In genomic region chr11:9179141-9179540, GRCh38 we compare ENCODE assay signal across 27 cellular contexts.
"Had no signal": no experiment of that assay in that cellular context is flagged by ENCODE, and none has a peak within 500 bp of the region (broad histone marks: within the 10 kb centered on the region; RNA-seq: fewer than 3 reads in every experiment).

No MANE protein-coding gene starts in this region.

- ATAC-seq: left colon; mucosa of descending colon; naive thymus-derived CD4-positive, alpha-beta T cell; natural killer cell treated with Interleukin-12 subunit alpha and Interleukin-12 subunit beta and Interleukin-15 and Interleukin-18, amount 100 ng/mL, for 72 hours; right cardiac atrium; sciatic nerve; stimulated activated naive B cell treated with anti-CD40 and anti-IgM and Interleukin-4, amounts not matched to agents 10 μg/mL and 1 μg/mL and 100 μg/mL, for 72 hours; stimulated activated naive CD8-positive, alpha-beta T cell treated with anti-CD3 and anti-CD28 coated beads, Interleukin-15, Interleukin-2, amounts not matched to agents 100 U/mL and 50 U/mL, for 24 hours had no signal

- H3K4me3 Mint-ChIP-seq: immature natural killer cell; naive thymus-derived CD4-positive, alpha-beta T cell; natural killer cell treated with Interleukin-12 subunit alpha and Interleukin-12 subunit beta and Interleukin-15 and Interleukin-18, amount 100 ng/mL, for 72 hours; stimulated activated naive B cell treated with anti-CD40 and anti-IgM and Interleukin-4, amounts not matched to agents 10 μg/mL and 1 μg/mL and 100 μg/mL, for 72 hours had no signal

- H3K27ac ChIP-seq: left ventricle myocardium inferior, ovary, prostate gland, skin epidermis, stomach, testis, thyroid gland, transverse colon, upper lobe of left lung had no signal

- H3K4me3 ChIP-seq: left ventricle myocardium inferior, lung, mucosa of descending colon, ovary, prostate gland, skin epidermis, stomach, testis, thyroid gland, transverse colon, upper lobe of left lung had no signal

- H3K27me3 ChIP-seq: ovary, stomach, testis, thyroid gland, transverse colon, upper lobe of left lung had no signal

- H3K9me3 ChIP-seq: left ventricle myocardium inferior, mucosa of descending colon, ovary, prostate gland, stomach, testis, thyroid gland, transverse colon, upper lobe of left lung had no signal

- DNase-seq: hypothalamus; immature natural killer cell; kidney; left colon; left ventricle myocardium inferior; midbrain; mucosa of descending colon; naive thymus-derived CD4-positive, alpha-beta T cell; ovary; retina; right cardiac atrium; stimulated activated CD4-positive, alpha-beta T cell treated with anti-CD3 and anti-CD28 coated beads, Interleukin-12 subunit alpha, Interleukin-12 subunit beta, amount 100 ng/mL, for 4 hours; stimulated activated CD4-positive, alpha-beta T cell treated with anti-CD3 and anti-CD28 coated beads, Interleukin-15, amount 100 ng/mL, for 24 hours; stimulated activated CD4-positive, alpha-beta T cell treated with anti-CD3 and anti-CD28 coated beads, Interleukin-2, amount 100 ng/mL, for 24 hours; stimulated activated CD4-positive, alpha-beta T cell treated with anti-CD3 and anti-CD28 coated beads, Interleukin-4, amount 100 ng/mL, for 1 hour; stimulated activated naive B cell treated with anti-CD40 and anti-IgM and Interleukin-4, amounts not matched to agents 10 μg/mL and 1 μg/mL and 100 μg/mL, for 72 hours; stimulated activated naive CD8-positive, alpha-beta T cell treated with anti-CD3 and anti-CD28 coated beads, Interleukin-15, Interleukin-2, amounts not matched to agents 100 U/mL and 50 U/mL, for 24 hours; stomach; testis; thyroid gland; transverse colon; upper lobe of left lung had no signal

- H3K4me1 Mint-ChIP-seq: immature natural killer cell; stimulated activated naive B cell treated with anti-CD40 and anti-IgM and Interleukin-4, amounts not matched to agents 10 μg/mL and 1 μg/mL and 100 μg/mL, for 72 hours had no signal

- H3K9me3 Mint-ChIP-seq: immature natural killer cell; naive thymus-derived CD4-positive, alpha-beta T cell; natural killer cell treated with Interleukin-12 subunit alpha and Interleukin-12 subunit beta and Interleukin-15 and Interleukin-18, amount 100 ng/mL, for 72 hours; stimulated activated naive B cell treated with anti-CD40 and anti-IgM and Interleukin-4, amounts not matched to agents 10 μg/mL and 1 μg/mL and 100 μg/mL, for 72 hours had no signal

- H3K4me1 ChIP-seq: prostate gland, testis had no signal

- H3K27me3 Mint-ChIP-seq: naive thymus-derived CD4-positive, alpha-beta T cell; natural killer cell treated with Interleukin-12 subunit alpha and Interleukin-12 subunit beta and Interleukin-15 and Interleukin-18, amount 100 ng/mL, for 72 hours; stimulated activated naive B cell treated with anti-CD40 and anti-IgM and Interleukin-4, amounts not matched to agents 10 μg/mL and 1 μg/mL and 100 μg/mL, for 72 hours had no signal

- H3K36me3 ChIP-seq: ovary, transverse colon had no signal

- H3K27ac Mint-ChIP-seq: immature natural killer cell; natural killer cell treated with Interleukin-12 subunit alpha and Interleukin-12 subunit beta and Interleukin-15 and Interleukin-18, amount 100 ng/mL, for 72 hours; stimulated activated naive B cell treated with anti-CD40 and anti-IgM and Interleukin-4, amounts not matched to agents 10 μg/mL and 1 μg/mL and 100 μg/mL, for 72 hours had no signal
